11 cellular contexts compared by ENCODE assay signal in the genomic region with DNA sequence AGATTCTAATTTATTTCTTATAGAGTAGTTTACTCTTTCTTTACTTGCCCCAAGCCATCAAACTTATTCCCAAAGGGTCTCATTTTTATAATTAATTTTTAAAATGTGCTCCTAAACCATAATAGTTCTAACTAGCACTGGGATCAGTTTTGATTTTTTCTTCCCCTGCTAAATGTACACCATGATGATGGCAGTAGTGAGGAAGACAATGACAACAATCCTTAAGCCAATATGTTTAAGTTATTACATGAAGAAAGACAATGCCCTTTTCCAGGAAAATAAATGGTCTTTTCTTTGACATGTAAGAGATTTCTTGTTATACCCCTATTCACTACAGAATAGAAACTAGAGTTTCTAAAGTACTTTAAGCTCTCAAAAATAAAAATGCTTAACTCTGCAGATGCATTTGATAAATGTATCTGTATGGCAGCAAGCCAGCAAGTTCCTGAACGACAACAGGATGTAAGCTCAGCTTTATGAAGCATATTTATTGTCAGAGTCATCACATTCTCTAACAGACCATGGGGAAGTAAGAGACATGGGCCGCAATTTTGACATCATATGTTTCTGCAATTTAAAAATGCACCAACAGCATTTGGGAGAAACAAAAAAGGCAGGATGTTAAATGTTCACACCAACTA. TPM values are rescaled to one million over a fixed set of nuclear protein-coding genes. Genes with fewer than 3 reads are reported as not detected.
DNase-seq lines count a peak whose midpoint lies in the region; ATAC-seq, FAIRE-seq and TF ChIP-seq lines count a peak whose summit lies in the region.
"Had no signal": no experiment of that assay in that cellular context is flagged by ENCODE, and none has a peak within 500 bp of the region (broad histone marks: within the 10 kb centered on the region; RNA-seq: fewer than 3 reads in every experiment).

No MANE protein-coding gene starts in this region.

- H3K4me3 ChIP-seq in AG10803 (ENCODE audit: low read length) (no peak overlapping the region), adrenal gland (no peak overlapping the region), ovary (no peak overlapping the region)

- H3K27me3 ChIP-seq in adrenal gland (no peaks in the 10 kb centered on the region), ovary (no peaks in the 10 kb centered on the region)
- H3K27me3 ChIP-seq: neutrophil had no signal

- TF ChIP-seq EP300 in ovary (IDR thresholded peaks at IDR 0.05): no peak

- H3K27ac ChIP-seq in adrenal gland (peak overlapping the region in 2 of 5 donors; percentile 56 to 73), ovary (no peak overlapping the region)
- H3K27ac ChIP-seq: neutrophil had no signal

- H3K36me3 ChIP-seq in adrenal gland (replicated peaks in 1 of 2) (no peaks in the 10 kb centered on the region), ovary (no peaks in the 10 kb centered on the region)
- H3K36me3 ChIP-seq: neutrophil had no signal

- peak; percentile 44 for FAIRE-seq in HTR-8/SVneo (lab: Jason Lieb, UNC)

- H3K4me1 ChIP-seq in adrenal gland (replicated peaks in 1 of 2) (peaks cover 0 to 7% of the 10 kb centered on the region in 2 donors), ovary (ENCODE audit: insufficient read depth) (no peaks in the 10 kb centered on the region)

- TF ChIP-seq CTCF in AG10803 (conservative IDR thresholded peaks at IDR 0.05; ENCODE audit: low read length) (no peak), adrenal gland (IDR thresholded peaks at IDR 0.05) (no peak), ovary (IDR thresholded peaks at IDR 0.05) (no peak)

- in situ Hi-C loops in G401 (cut with HindIII; ENCODE audit: low sequenced_read_pairs): no loop called here

- H3K9me3 ChIP-seq in adrenal gland (replicated peaks in 1 of 3): no peaks in the 10 kb centered on the region
- no peaks in the 10 kb centered on the region for H3K9me3 ChIP-seq in ovary
- H3K9me3 ChIP-seq: neutrophil had no signal

- intact Hi-C loops in adrenal gland (cut with DNase I): no loop called here
- intact Hi-C loops in left colon (cut with DNase I, micrococcal nuclease): no loop called here
- intact Hi-C loops in ovary (cut with DNase I): no loop called here

- ATAC-seq in left colon (peak; percentile 32), HG03025 (IDR thresholded peaks at IDR 0.05; ENCODE audit: low FRiP score, unreplicated experiment) (no peak), HG02938 (IDR thresholded peaks at IDR 0.05; ENCODE audit: unreplicated experiment) (no peak)

- 27 to 31% (median 30%) methylated on average over 2 of the region's 2 CpGs for WGBS in adrenal gland, 4 donors
- 41 to 47% (median 44%) methylated on average over 2 of the region's 2 CpGs for WGBS in ovary, 3 donors

- TF ChIP-seq POLR2A in adrenal gland (IDR thresholded peaks at IDR 0.05) (no peak), ovary (IDR thresholded peaks at IDR 0.05) (no peak)

- peak; percentile 93 for DNase-seq in AG10803 (ENCODE audit: low read depth)
- peak; percentile 74 for DNase-seq in HTR-8/SVneo (ENCODE audit: insufficient read length, low spot score)
- peak; percentile 42 to 79 (median 54) for DNase-seq in adrenal gland
- peak in 1 of 2 donors; percentile 25 for DNase-seq in left colon
- no peak for DNase-seq in ovary
- no peak for DNase-seq in G401 (ENCODE audit: low spot score)
- DNase-seq: activated effector memory CD4-positive, alpha-beta T cell treated with Interleukin-2 at 50 U/mL for 16 hours; Karpas-422 had no signal

RNA-seq across cellular contexts. Expression of gene SNX6, which starts 36.0 kb away (rescaled TPM):
- total RNA-seq in adrenal gland (100 to 1,000 TPM in 2 of 8 donors, 10 to 100 TPM in 6; 56.7 to 205 (median 83.7) TPM), left colon (10 to 100 TPM; 83.1 to 87.0 TPM), ovary (10 to 100 TPM; 45.2 to 71.5 (median 64.5) TPM)
- polyA plus RNA-seq in adrenal gland (100 to 1,000 TPM in 1 of 3 donors, 10 to 100 TPM in 2; 16.6 to 101 (median 26.7) TPM), ovary (10 to 100 TPM; 44.3 to 80.3 TPM)
- total RNA-seq in G401 (2014; rRNA removed; shearing (Covaris generic)): 81.6 and 113 TPM in 2 replicates

RNA-seq across cellular contexts. Expression of gene CFL2, which starts 48.5 kb away (rescaled TPM):
- total RNA-seq in adrenal gland: 100 to 1,000 TPM in 7 of 8 donors, 10 to 100 TPM in 1; 98.4 to 219 (median 134) TPM
- 100 to 1,000 TPM in 1 of 3 donors, 10 to 100 TPM in 2; 42.8 to 228 (median 63.6) TPM for polyA plus RNA-seq in adrenal gland
- 10 to 100 TPM in 1 of 2 donors, 1 to 10 TPM in 1; 5.2 to 27.0 TPM for total RNA-seq in left colon
- total RNA-seq in ovary: 10 to 100 TPM; 48.3 to 85.7 (median 70.7) TPM
- polyA plus RNA-seq in ovary: 100 to 1,000 TPM in 1 of 2 donors, 10 to 100 TPM in 1; 43.0 to 194 TPM
- total RNA-seq in G401 (2014; rRNA removed; shearing (Covaris generic)): 50.6 and 61.0 TPM in 2 replicates

Comparison
In these comparisons a context has a peak if more than half of its experiments do, and no peak if none do; other contexts are left out.
1. DNase-seq: peak in AG10803 (single experiment), HTR-8/SVneo (single experiment) and adrenal gland (7 of 7); none in ovary (0 of 5) and G401 (single experiment).